Comparison of ENCODE assay signal across 11 cellular contexts in genomic region chr19:33245948-33246728, GRCh38. TPM values are rescaled to one million over a fixed set of nuclear protein-coding genes. Genes with fewer than 3 reads are reported as not detected.
A peak's percentile ranks its signal among the peaks of the same experiment; 100 is the strongest.
DNase-seq lines count a peak whose midpoint lies in the region; ATAC-seq and TF ChIP-seq lines count a peak whose summit lies in the region.
"Had no signal": no experiment of that assay in that cellular context is flagged by ENCODE, and none has a peak within 500 bp of the region (broad histone marks: within the 10 kb centered on the region; RNA-seq: fewer than 3 reads in every experiment).

No MANE protein-coding gene starts in this region.

- H3K9me3 Mint-ChIP-seq in activated CD4-positive, alpha-beta T cell treated with anti-CD3 and anti-CD28 coated beads, Interleukin-2, amount 10 ng/mL, durations not matched to agents 24 days and 14 days, result peaks cover 4% of the 10 kb centered on the region

- peaks cover 7% of the 10 kb centered on the region; the same call in 1 of the 2 replicates for H3K9me3 ChIP-seq in SJCRH30 (replicated peaks)
- H3K9me3 ChIP-seq in transverse colon, result peaks cover 3 to 9% of the 10 kb centered on the region in 2 donors

- H3K4me3 Mint-ChIP-seq in activated CD4-positive, alpha-beta T cell treated with anti-CD3 and anti-CD28 coated beads, Interleukin-2, amount 10 ng/mL, durations not matched to agents 24 days and 14 days, result no peak overlapping the region

- in situ Hi-C loops in transverse colon (cut with MboI; ENCODE audit: low pct_ligation_motif_present in 1 of 4, low pct_unique_long_range_greater_than_20kb in 1 of 4, low sequenced_read_pairs in 3 of 4), result loop anchor here in 1 of 4 donors (25.0 kb wide), 1 partner anchor 516 kb away; no protein-coding TSS in a partner anchor

- TF ChIP-seq POLR2A in transverse colon (IDR thresholded peaks at IDR 0.05), result no peak

- H3K4me3 ChIP-seq in SJCRH30 (no peak overlapping the region), transverse colon (no peak overlapping the region)
- H3K4me3 ChIP-seq: SJSA1 had no signal

- H3K4me1 ChIP-seq in SJCRH30, result peaks cover 3% of the 10 kb centered on the region; the same call in 1 of the 2 replicates
- peaks cover 2 to 8% (median 7%) of the 10 kb centered on the region in 4 donors for H3K4me1 ChIP-seq in transverse colon
- H3K4me1 ChIP-seq: SJSA1 had no signal

- peak; percentile 39 for DNase-seq in activated CD4-positive, alpha-beta T cell treated with anti-CD3 and anti-CD28 coated beads for 48 hours
- no peak for DNase-seq in activated CD4-positive, alpha-beta T cell treated with anti-CD3 and anti-CD28 coated beads, Interleukin-2, amount 10 ng/mL, durations not matched to agents 24 days and 14 days
- DNase-seq in SJCRH30, result peak; percentile 75 to 78
- DNase-seq in left cardiac atrium, result peak; percentile 43
- no peak for DNase-seq in transverse colon
- DNase-seq in hippocampal formation (lab: John Stamatoyannopoulos, UW), result no peak
- DNase-seq in GM20000 (ENCODE audit: low spot score), result no peak
- no peak for DNase-seq in GM19238 (ENCODE audit: insufficient read length, low spot score)
- DNase-seq: C1 segment of cervical spinal cord had no signal

- H3K4me1 Mint-ChIP-seq in activated CD4-positive, alpha-beta T cell treated with anti-CD3 and anti-CD28 coated beads, Interleukin-2, amount 10 ng/mL, durations not matched to agents 24 days and 14 days, result no peaks in the 10 kb centered on the region

- H3K36me3 Mint-ChIP-seq in activated CD4-positive, alpha-beta T cell treated with anti-CD3 and anti-CD28 coated beads, Interleukin-2, amount 10 ng/mL, durations not matched to agents 24 days and 14 days (ENCODE audit: low read depth), result no peaks in the 10 kb centered on the region

- 83% methylated on average over 7 of the region's 7 CpGs; no CpG with 5 or more reads in 1 of the 2 donors for WGBS in transverse colon (ENCODE audit: low coverage in 1 of 2), 2 donors

- H3K27me3 ChIP-seq in SJCRH30 (no peaks in the 10 kb centered on the region), transverse colon (no peaks in the 10 kb centered on the region)
- H3K27me3 ChIP-seq: SJSA1 had no signal

- no peak overlapping the region for H3K27ac ChIP-seq in SJCRH30
- no peak overlapping the region for H3K27ac ChIP-seq in transverse colon
- H3K27ac ChIP-seq: SJSA1 had no signal

- H3K27me3 Mint-ChIP-seq in activated CD4-positive, alpha-beta T cell treated with anti-CD3 and anti-CD28 coated beads, Interleukin-2, amount 10 ng/mL, durations not matched to agents 24 days and 14 days, result peaks cover 2% of the 10 kb centered on the region

- no peak for TF ChIP-seq EP300 in transverse colon (IDR thresholded peaks at IDR 0.05; ENCODE audit: low read depth)

- intact Hi-C loops in activated CD4-positive, alpha-beta T cell treated with anti-CD3 and anti-CD28 coated beads, Interleukin-2, amount 10 ng/mL, durations not matched to agents 24 days and 14 days (cut with micrococcal nuclease), result no loop called here
- intact Hi-C loops in left cardiac atrium (cut with DNase I) (loop anchor here in 1 of 2 donors (10.0 kb wide), 1 partner anchor 519 kb away; no protein-coding TSS in a partner anchor), transverse colon (cut with DNase I; ENCODE audit: low total_unique reads) (no loop called here)

- TF ChIP-seq CTCF in transverse colon (IDR thresholded peaks at IDR 0.05) (peak; percentile 30 to 56 (median 48)), GM20000 (IDR thresholded peaks at IDR 0.05; ENCODE audit: extremely low read depth, missing control alignments) (no peak)

- ATAC-seq in left cardiac atrium, result peak in 1 of 2 donors; percentile 70

- no peak overlapping the region for H3K27ac Mint-ChIP-seq in activated CD4-positive, alpha-beta T cell treated with anti-CD3 and anti-CD28 coated beads, Interleukin-2, amount 10 ng/mL, durations not matched to agents 24 days and 14 days

- H3K36me3 ChIP-seq in SJCRH30 (no peaks in the 10 kb centered on the region), transverse colon (no peaks in the 10 kb centered on the region)
- H3K36me3 ChIP-seq: SJSA1 had no signal

RNA-seq across cellular contexts. Expression of gene SLC7A10, which starts 20.5 kb away (rescaled TPM):
- total RNA-seq in activated CD4-positive, alpha-beta T cell treated with anti-CD3 and anti-CD28 coated beads, Interleukin-2, amount 10 ng/mL, durations not matched to agents 24 days and 14 days, result not detected in 2 replicates
- not detected in 2 replicates for total RNA-seq in SJCRH30 (2014; rRNA removed; shearing (Covaris generic))
- total RNA-seq in left cardiac atrium (1 to 10 TPM in 1 of 2 donors, under 1 TPM in 1; 0.58 to 4.0 TPM), transverse colon (under 1 TPM in 1 of 4 donors, not detected in 3; 0.48 TPM)
- total RNA-seq: pulmonary artery endothelial cell, SJSA1 had no signal

RNA-seq across cellular contexts. Expression of gene LRP3, which starts 52.0 kb away (rescaled TPM):
- total RNA-seq in activated CD4-positive, alpha-beta T cell treated with anti-CD3 and anti-CD28 coated beads, Interleukin-2, amount 10 ng/mL, durations not matched to agents 24 days and 14 days, result 0.23 and 0.43 TPM in 2 replicates
- total RNA-seq in SJCRH30 (2014; rRNA removed; shearing (Covaris generic)), result 32.0 and 33.4 TPM in 2 replicates
- total RNA-seq in left cardiac atrium (10 to 100 TPM; 16.2 to 22.1 TPM), transverse colon (10 to 100 TPM; 12.5 to 23.6 (median 17.1) TPM)

RNA-seq across cellular contexts. Expression of gene CEBPA, which starts 56.2 kb away (rescaled TPM):
- 1.2 and 1.4 TPM in 2 replicates for total RNA-seq in activated CD4-positive, alpha-beta T cell treated with anti-CD3 and anti-CD28 coated beads, Interleukin-2, amount 10 ng/mL, durations not matched to agents 24 days and 14 days
- 5.8 and 5.9 TPM in 2 replicates for total RNA-seq in SJCRH30 (2014; rRNA removed; shearing (Covaris generic))
- total RNA-seq in left cardiac atrium (10 to 100 TPM; 21.0 to 41.8 TPM), transverse colon (10 to 100 TPM; 69.4 to 84.2 (median 77.3) TPM)

Comparison
In these comparisons a context has a peak if more than half of its experiments do, and no peak if none do; other contexts are left out.
1. DNase-seq: peak in activated CD4-positive, alpha-beta T cell treated with anti-CD3 and anti-CD28 coated beads for 48 hours (single experiment), SJCRH30 (2 of 2) and left cardiac atrium (single experiment); none in activated CD4-positive, alpha-beta T cell treated with anti-CD3 and anti-CD28 coated beads, Interleukin-2, amount 10 ng/mL, durations not matched to agents 24 days and 14 days (single experiment), transverse colon (single experiment), hippocampal formation (0 of 2), GM20000 (single experiment) and GM19238 (single experiment).